12 cellular contexts compared by ENCODE assay signal in the genomic region with DNA sequence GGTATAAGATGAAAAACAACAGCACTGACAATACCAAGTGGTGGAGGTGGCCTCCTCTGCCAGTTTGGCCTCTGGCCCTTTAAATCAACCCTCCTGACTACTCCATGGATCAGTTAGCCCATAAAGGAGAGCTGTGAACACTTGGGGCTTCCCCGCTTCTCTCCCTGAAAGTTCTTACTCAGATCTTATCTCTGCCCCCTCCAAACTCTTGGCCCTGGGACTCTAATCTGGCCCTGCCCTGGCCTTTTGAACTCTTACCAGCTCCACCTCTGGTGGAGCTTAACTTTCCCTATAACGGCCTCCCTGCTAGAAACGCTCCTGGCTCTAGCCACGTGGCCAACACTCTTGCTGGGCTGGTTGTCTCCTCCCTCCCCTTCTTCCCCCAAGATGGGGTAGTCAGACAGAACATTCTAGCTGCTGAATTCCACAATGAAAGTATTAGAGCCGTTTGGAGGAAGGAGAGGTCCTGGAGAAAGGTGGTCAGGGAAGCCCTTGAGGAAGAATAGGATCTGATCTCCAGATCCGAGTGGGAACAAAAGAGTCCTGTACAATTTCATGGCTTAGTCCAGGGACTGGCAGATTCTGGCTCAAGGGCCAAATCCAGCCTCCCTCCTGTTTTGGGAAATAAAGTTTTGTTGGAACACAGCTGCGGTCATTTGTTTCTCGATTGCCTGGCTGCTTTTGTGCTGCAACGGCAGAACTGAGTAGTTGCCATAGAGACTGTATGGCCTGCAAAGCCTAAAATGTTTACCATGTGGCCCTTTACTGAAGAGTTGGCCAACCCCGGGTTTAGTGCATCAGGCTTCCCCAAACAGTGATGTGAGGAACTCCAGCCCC. TPM values are rescaled to one million over a fixed set of nuclear protein-coding genes. Genes with fewer than 3 reads are reported as not detected.
DNase-seq lines count a peak whose midpoint lies in the region; ATAC-seq lines count a peak whose summit lies in the region.
"Had no signal": no experiment of that assay in that cellular context is flagged by ENCODE, and none has a peak within 500 bp of the region (broad histone marks: within the 10 kb centered on the region; RNA-seq: fewer than 3 reads in every experiment).

No MANE protein-coding gene starts in this region.

- peak; percentile 63 for ATAC-seq in left colon
- ATAC-seq in HG03280 (IDR thresholded peaks at IDR 0.05; ENCODE audit: unreplicated experiment): no peak
- ATAC-seq in GM19324 (IDR thresholded peaks at IDR 0.05; ENCODE audit: low FRiP score, unreplicated experiment): no peak

- intact Hi-C loops in left colon (cut with DNase I, micrococcal nuclease): no loop called here

- DNase-seq in DMS153 (lab: John Stamatoyannopoulos, UW): peak; percentile 37
- DNase-seq in GM19238 (ENCODE audit: insufficient read length, low spot score): peak; percentile 47
- DNase-seq in HuH-7 (ENCODE audit: low spot score): peak; percentile 39
- peak; percentile 70 to 88 for DNase-seq in left colon
- no peak for DNase-seq in NK-92 (lab: John Stamatoyannopoulos, UW; ENCODE audit: unreplicated experiment)
- DNase-seq in GDM1 (lab: John Stamatoyannopoulos, UW): no peak
- DNase-seq: activated CD4-positive, CD25-positive, alpha-beta regulatory T cell treated with anti-CD3 and anti-CD28 coated beads, Interleukin-2, amount 50 U/mL, for 72 hours; cerebellar nuclear complex; NCI-H446 treated with DMSO at 0.1 percent for 48 hours had no signal

RNA-seq across cellular contexts. Expression of a gene that starts 9.4 kb away (rescaled TPM):
- total RNA-seq in left colon: over 10,000 TPM; 10,148 to 12,746 TPM

RNA-seq across cellular contexts. Expression of a gene that starts 14.6 kb away (rescaled TPM):
- total RNA-seq in left colon: 1 to 10 TPM in 1 of 2 donors, under 1 TPM in 1; 0.53 to 1.0 TPM
- total RNA-seq: urinary bladder had no signal

RNA-seq across cellular contexts. Expression of a gene that starts 34.0 kb away (rescaled TPM):
- total RNA-seq in left colon: 1 to 10 TPM; 1.6 to 4.8 TPM

RNA-seq across cellular contexts. Expression of a gene that starts 58.5 kb away (rescaled TPM):
- not detected for total RNA-seq in left colon
- total RNA-seq: urinary bladder had no signal

Comparison
In these comparisons a context has a peak if more than half of its experiments do, and no peak if none do; other contexts are left out.
1. DNase-seq: peak in DMS153 (single experiment), GM19238 (single experiment), HuH-7 (single experiment) and left colon (2 of 2); none in NK-92 (single experiment) and GDM1 (single experiment).